Comparison of ENCODE assay signal across 27 cellular contexts in genomic region chr4:73404042-73404441, GRCh38. TPM values are rescaled to one million over a fixed set of nuclear protein-coding genes. Genes with fewer than 3 reads are reported as not detected.
"Had no signal": no experiment of that assay in that cellular context is flagged by ENCODE, and none has a peak within 500 bp of the region (broad histone marks: within the 10 kb centered on the region; RNA-seq: fewer than 3 reads in every experiment).

TSS of gene ALB (plus strand) at chr4:73404287. CDS start at chr4:73404328, 41 bp downstream.

- H3K36me3 ChIP-seq: spleen, upper lobe of right lung, WERI-Rb-1 had no signal

- H3K27me3 Mint-ChIP-seq: activated naive CD4-positive, alpha-beta T cell treated with anti-CD3 and anti-CD28 coated beads, Interleukin-2, amount 10 ng/mL, durations not matched to agents 7 days and 5 days; activated T-cell treated with anti-CD3 and anti-CD28 coated beads, Interleukin-2, amount 50 U/mL, for 24 hours; brain; dendritic cell treated with granulocyte-macrophage colony-stimulating factor and Interleukin-4, amounts not matched to agents 40 ng/mL and 50 ng/mL, for 4 days; memory B cell had no signal

- H3K27me3 ChIP-seq: spleen, upper lobe of right lung had no signal

- H3K36me3 Mint-ChIP-seq: activated naive CD4-positive, alpha-beta T cell treated with anti-CD3 and anti-CD28 coated beads, Interleukin-2, amount 10 ng/mL, durations not matched to agents 7 days and 5 days; brain; memory B cell had no signal

- DNase-seq: activated CD4-positive, alpha-beta T cell treated with anti-CD3 and anti-CD28 coated beads for 1 hour; activated CD4-positive, alpha-beta T cell treated with anti-CD3 and anti-CD28 coated beads, Interleukin-2, amount 50 U/mL, for 1 hour; activated CD8-positive, alpha-beta memory T cell treated with anti-CD3 and anti-CD28 coated beads, Interleukin-2, amount 50 U/mL, for 4 hours; activated naive CD4-positive, alpha-beta T cell treated with anti-CD3 and anti-CD28 coated beads, Interleukin-2, amount 10 ng/mL, durations not matched to agents 7 days and 5 days; activated T-cell treated with anti-CD3 and anti-CD28 coated beads, Interleukin-2, amount 50 U/mL, for 24 hours; amygdala; effector CD8-positive, alpha-beta T cell; erythroblast; foreskin melanocyte; glutamatergic neuron; hippocampal formation; left ventricle myocardium superior; nephron progenitor cell; posterior cingulate gyrus; retina; spleen; stimulated activated CD4-positive, alpha-beta T cell treated with anti-CD3 and anti-CD28 coated beads, Interleukin-4, amount 100 ng/mL, for 4 hours; stimulated activated naive CD8-positive, alpha-beta T cell treated with anti-CD3 and anti-CD28 coated beads, Interleukin-15, Interleukin-2, amounts not matched to agents 100 U/mL and 50 U/mL, for 24 hours; upper lobe of right lung; WERI-Rb-1 had no signal

- H3K9me3 Mint-ChIP-seq: activated naive CD4-positive, alpha-beta T cell treated with anti-CD3 and anti-CD28 coated beads, Interleukin-2, amount 10 ng/mL, durations not matched to agents 7 days and 5 days; activated T-cell treated with anti-CD3 and anti-CD28 coated beads, Interleukin-2, amount 50 U/mL, for 24 hours; brain; dendritic cell treated with granulocyte-macrophage colony-stimulating factor and Interleukin-4, amounts not matched to agents 40 ng/mL and 50 ng/mL, for 4 days; memory B cell; nephron progenitor cell; T-helper 2 cell treated with Interferon-gamma antibody and Interleukin-4, amounts not matched to agents 5 μg/mL and 100 μg/mL, for 36 hours had no signal

- H3K27ac Mint-ChIP-seq: activated naive CD4-positive, alpha-beta T cell treated with anti-CD3 and anti-CD28 coated beads, Interleukin-2, amount 10 ng/mL, durations not matched to agents 7 days and 5 days; activated T-cell treated with anti-CD3 and anti-CD28 coated beads, Interleukin-2, amount 50 U/mL, for 24 hours; brain; dendritic cell treated with granulocyte-macrophage colony-stimulating factor and Interleukin-4, amounts not matched to agents 40 ng/mL and 50 ng/mL, for 4 days; memory B cell; nephron progenitor cell; T-helper 2 cell treated with Interferon-gamma antibody and Interleukin-4, amounts not matched to agents 5 μg/mL and 100 μg/mL, for 36 hours had no signal

- H3K4me3 Mint-ChIP-seq: activated naive CD4-positive, alpha-beta T cell treated with anti-CD3 and anti-CD28 coated beads, Interleukin-2, amount 10 ng/mL, durations not matched to agents 7 days and 5 days; activated T-cell treated with anti-CD3 and anti-CD28 coated beads, Interleukin-2, amount 50 U/mL, for 24 hours; brain; dendritic cell treated with granulocyte-macrophage colony-stimulating factor and Interleukin-4, amounts not matched to agents 40 ng/mL and 50 ng/mL, for 4 days; memory B cell; nephron progenitor cell; T-helper 2 cell treated with Interferon-gamma antibody and Interleukin-4, amounts not matched to agents 5 μg/mL and 100 μg/mL, for 36 hours had no signal

- H3K4me1 Mint-ChIP-seq: activated naive CD4-positive, alpha-beta T cell treated with anti-CD3 and anti-CD28 coated beads, Interleukin-2, amount 10 ng/mL, durations not matched to agents 7 days and 5 days; brain; memory B cell; nephron progenitor cell had no signal

- H3K27ac ChIP-seq: spleen, upper lobe of right lung, WERI-Rb-1 had no signal

- H3K4me3 ChIP-seq: spleen, upper lobe of right lung had no signal

- ATAC-seq: left ventricle myocardium superior; SK-N-SH treated with all-trans-retinoic acid at 6 μM for 48 hours; stimulated activated naive CD8-positive, alpha-beta T cell treated with anti-CD3 and anti-CD28 coated beads, Interleukin-15, Interleukin-2, amounts not matched to agents 100 U/mL and 50 U/mL, for 24 hours; upper lobe of right lung had no signal

- H3K4me1 ChIP-seq: spleen, upper lobe of right lung had no signal

- H3K9me3 ChIP-seq: spleen, upper lobe of right lung had no signal

RNA-seq across cellular contexts. Expression of gene ALB, which starts in this region (rescaled TPM):
- total RNA-seq: cardiac septum, left ventricle myocardium superior, myocyte had no signal
